Comparison of ENCODE assay signal across 9 cellular contexts in the genomic region with DNA sequence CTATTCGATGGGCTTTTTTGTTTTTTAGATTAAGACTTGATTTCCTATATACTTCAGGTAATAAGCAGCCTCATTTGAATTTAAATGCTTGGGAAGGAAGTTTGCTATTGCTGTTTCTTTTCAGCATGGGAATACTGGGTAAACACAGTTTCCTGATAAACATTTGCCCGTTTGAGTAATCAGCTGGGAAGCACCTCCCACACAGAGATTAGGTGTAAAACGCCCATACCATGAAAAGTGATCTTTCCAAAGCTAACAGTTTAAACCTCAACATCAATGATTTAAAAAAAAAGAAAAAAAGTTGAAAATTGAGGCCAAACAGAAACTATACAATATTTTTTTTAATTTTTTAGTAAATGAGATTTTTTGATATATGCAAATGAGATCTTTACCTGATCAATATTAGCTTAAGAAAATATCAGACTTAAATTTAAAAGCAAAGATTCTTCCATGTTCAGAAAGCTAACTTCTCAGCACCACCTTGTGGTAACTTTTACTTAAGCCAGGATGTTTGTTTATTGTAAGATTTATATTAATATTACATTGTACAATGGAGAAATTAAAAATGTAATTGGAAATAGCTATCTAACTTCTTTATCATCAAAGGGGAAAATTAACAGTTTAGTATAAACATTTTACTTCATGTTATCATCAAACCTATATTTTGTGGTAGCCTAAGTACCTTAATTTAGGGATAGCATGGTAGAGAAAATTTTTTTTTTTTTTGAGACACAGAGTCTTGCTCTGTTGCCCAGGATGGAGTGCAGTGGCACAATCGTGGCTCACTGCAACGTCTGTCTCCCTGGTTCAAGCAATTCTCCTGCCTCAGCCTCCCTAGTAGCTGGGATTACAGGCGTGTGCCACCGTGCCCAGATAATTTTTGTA. TPM values are rescaled to one million over a fixed set of nuclear protein-coding genes. Genes with fewer than 3 reads are reported as not detected.
DNase-seq lines count a peak whose midpoint lies in the region; ATAC-seq, FAIRE-seq and TF ChIP-seq lines count a peak whose summit lies in the region.
"Had no signal": no experiment of that assay in that cellular context is flagged by ENCODE, and none has a peak within 500 bp of the region (broad histone marks: within the 10 kb centered on the region; RNA-seq: fewer than 3 reads in every experiment).

No MANE protein-coding gene starts in this region.

- H3K27ac Mint-ChIP-seq in nephron progenitor cell, result no peak overlapping the region
- H3K27ac Mint-ChIP-seq in activated T-helper 1 cell treated with anti-CD3 and anti-CD28 coated beads, Interleukin-12 subunit alpha, Interleukin-12 subunit beta, Interleukin-2, Interleukin-4 antibody, amounts not matched to agents 30 ng/mL and 10 ng/mL and 1 ng/mL, durations not matched to agents 14 hours and 24 hours and 36 hours, result no peak overlapping the region

- FAIRE-seq in G401.6 (lab: Jason Lieb, UNC), result peak; percentile 97

- H3K9me3 Mint-ChIP-seq in nephron progenitor cell, result no peaks in the 10 kb centered on the region
- no peaks in the 10 kb centered on the region for H3K9me3 Mint-ChIP-seq in activated T-helper 1 cell treated with anti-CD3 and anti-CD28 coated beads, Interleukin-12 subunit alpha, Interleukin-12 subunit beta, Interleukin-2, Interleukin-4 antibody, amounts not matched to agents 30 ng/mL and 10 ng/mL and 1 ng/mL, durations not matched to agents 14 hours and 24 hours and 36 hours

- no peak overlapping the region for H3K4me3 Mint-ChIP-seq in nephron progenitor cell
- no peak overlapping the region for H3K4me3 Mint-ChIP-seq in activated T-helper 1 cell treated with anti-CD3 and anti-CD28 coated beads, Interleukin-12 subunit alpha, Interleukin-12 subunit beta, Interleukin-2, Interleukin-4 antibody, amounts not matched to agents 30 ng/mL and 10 ng/mL and 1 ng/mL, durations not matched to agents 14 hours and 24 hours and 36 hours

- DNase-seq in NAMALWA (ENCODE audit: low spot score) (peak; percentile 20), dermis blood vessel endothelial cell (peak; percentile 45), nephron progenitor cell (no peak), T-helper 9 cell (no peak)
- no peak for DNase-seq in activated T-helper 1 cell treated with anti-CD3 and anti-CD28 coated beads, Interleukin-12 subunit alpha, Interleukin-12 subunit beta, Interleukin-2, Interleukin-4 antibody, amounts not matched to agents 30 ng/mL and 10 ng/mL and 1 ng/mL, durations not matched to agents 14 hours and 24 hours and 36 hours (ENCODE audit: low spot score)
- DNase-seq: NCI-H524 treated with DMSO at 0.1 percent for 48 hours had no signal

- ATAC-seq in HG02610 (IDR thresholded peaks at IDR 0.05; ENCODE audit: unreplicated experiment) (no peak), GM21737 (IDR thresholded peaks at IDR 0.05; ENCODE audit: unreplicated experiment) (no peak)

- peaks cover 2% of the 10 kb centered on the region for H3K36me3 Mint-ChIP-seq in nephron progenitor cell (ENCODE audit: low read depth)
- H3K36me3 Mint-ChIP-seq in activated T-helper 1 cell treated with anti-CD3 and anti-CD28 coated beads, Interleukin-12 subunit alpha, Interleukin-12 subunit beta, Interleukin-2, Interleukin-4 antibody, amounts not matched to agents 30 ng/mL and 10 ng/mL and 1 ng/mL, durations not matched to agents 14 hours and 24 hours and 36 hours (ENCODE audit: low read depth), result peaks cover 14% of the 10 kb centered on the region

- intact Hi-C loops in activated T-helper 1 cell treated with anti-CD3 and anti-CD28 coated beads, Interleukin-12 subunit alpha, Interleukin-12 subunit beta, Interleukin-2, Interleukin-4 antibody, amounts not matched to agents 30 ng/mL and 10 ng/mL and 1 ng/mL, durations not matched to agents 14 hours and 24 hours and 36 hours (cut with micrococcal nuclease), result loop anchor here (1.0 kb wide), 1 partner anchor 245 kb away; no protein-coding TSS in a partner anchor

- H3K27me3 Mint-ChIP-seq in nephron progenitor cell (ENCODE audit: low read depth, poor library complexity), result no peaks in the 10 kb centered on the region
- no peaks in the 10 kb centered on the region for H3K27me3 Mint-ChIP-seq in activated T-helper 1 cell treated with anti-CD3 and anti-CD28 coated beads, Interleukin-12 subunit alpha, Interleukin-12 subunit beta, Interleukin-2, Interleukin-4 antibody, amounts not matched to agents 30 ng/mL and 10 ng/mL and 1 ng/mL, durations not matched to agents 14 hours and 24 hours and 36 hours (ENCODE audit: insufficient read depth)

- peak; percentile 21 for TF ChIP-seq CTCF in nephron progenitor cell (IDR thresholded peaks at IDR 0.05)

- peaks cover 10% of the 10 kb centered on the region for H3K4me1 Mint-ChIP-seq in nephron progenitor cell
- peaks cover 25% of the 10 kb centered on the region for H3K4me1 Mint-ChIP-seq in activated T-helper 1 cell treated with anti-CD3 and anti-CD28 coated beads, Interleukin-12 subunit alpha, Interleukin-12 subunit beta, Interleukin-2, Interleukin-4 antibody, amounts not matched to agents 30 ng/mL and 10 ng/mL and 1 ng/mL, durations not matched to agents 14 hours and 24 hours and 36 hours (ENCODE audit: low read depth)

RNA-seq across cellular contexts. Expression of a gene that starts 39.8 kb away (rescaled TPM):
- total RNA-seq in dermis blood vessel endothelial cell, result under 0.01 and 0.14 TPM in 2 replicates
- total RNA-seq in activated T-helper 1 cell treated with anti-CD3 and anti-CD28 coated beads, Interleukin-12 subunit alpha, Interleukin-12 subunit beta, Interleukin-2, Interleukin-4 antibody, amounts not matched to agents 30 ng/mL and 10 ng/mL and 1 ng/mL, durations not matched to agents 14 hours and 24 hours and 36 hours, result not detected in 2 replicates

Comparison
In these comparisons a context has a peak if more than half of its experiments do, and no peak if none do; other contexts are left out.
1. DNase-seq: peak in NAMALWA (single experiment) and dermis blood vessel endothelial cell (single experiment); none in nephron progenitor cell (single experiment), T-helper 9 cell (single experiment) and activated T-helper 1 cell treated with anti-CD3 and anti-CD28 coated beads, Interleukin-12 subunit alpha, Interleukin-12 subunit beta, Interleukin-2, Interleukin-4 antibody, amounts not matched to agents 30 ng/mL and 10 ng/mL and 1 ng/mL, durations not matched to agents 14 hours and 24 hours and 36 hours (single experiment).